In genomic region chr12:46374286-46374685, GRCh38 we compare ENCODE assay signal across 9 cellular contexts. TPM values are rescaled to one million over a fixed set of nuclear protein-coding genes. Genes with fewer than 3 reads are reported as not detected.
DNase-seq lines count a peak whose midpoint lies in the region; ATAC-seq and TF ChIP-seq lines count a peak whose summit lies in the region.
"Had no signal": no experiment of that assay in that cellular context is flagged by ENCODE, and none has a peak within 500 bp of the region (broad histone marks: within the 10 kb centered on the region; RNA-seq: fewer than 3 reads in every experiment).

No MANE protein-coding gene starts in this region.

- H3K27ac ChIP-seq in DND-41 (ENCODE audit: low read length) (peak overlapping the region; percentile 84; the same call in 1 of the 2 replicates), RWPE2 (ENCODE audit: poor library complexity, severe bottlenecking) (peak overlapping the region; percentile 96), esophagus squamous epithelium (peak overlapping the region; percentile 98), gastrocnemius medialis (peak overlapping the region; percentile 93 to 97 (median 95))

- TF ChIP-seq POLR2A in esophagus squamous epithelium (IDR thresholded peaks at IDR 0.05) (no peak), gastrocnemius medialis (IDR thresholded peaks at IDR 0.05) (no peak)

- WGBS in esophagus squamous epithelium, 2 donors = 36 to 56% methylated on average over 1 of the region's 1 CpG

- H3K4me1 ChIP-seq in DND-41 (ENCODE audit: insufficient read depth, low read length) (peaks cover 37% of the 10 kb centered on the region), RWPE2 (ENCODE audit: insufficient read depth, poor library complexity, severe bottlenecking) (peaks cover 7% of the 10 kb centered on the region), esophagus squamous epithelium (peaks cover 8 to 26% (median 9%) of the 10 kb centered on the region in 3 donors), gastrocnemius medialis (peaks cover 21 to 29% of the 10 kb centered on the region in 2 donors)

- peaks cover 35% of the 10 kb centered on the region for H3K79me2 ChIP-seq in DND-41 (ENCODE audit: insufficient read depth, low read length)

- H3K9me3 ChIP-seq in DND-41 (ENCODE audit: insufficient read depth, low read length, severe bottlenecking) (no peaks in the 10 kb centered on the region), RWPE2 (ENCODE audit: severe bottlenecking) (no peaks in the 10 kb centered on the region), esophagus squamous epithelium (no peaks in the 10 kb centered on the region), gastrocnemius medialis (no peaks in the 10 kb centered on the region)

- peak overlapping the region; percentile 86 for H3K4me2 ChIP-seq in DND-41 (ENCODE audit: insufficient read depth, low read length)

- in situ Hi-C loops in gastrocnemius medialis (cut with MboI; ENCODE audit: low sequenced_read_pairs in 4 of 4) = loop anchor here in 2 of 4 donors (25.0 kb wide), 2 partner anchors 288 to 387 kb away; partner anchors contain the start of gene SCAF11 (in 1 of the 2)

- H3K9ac ChIP-seq in DND-41 (ENCODE audit: low read depth, low read length) = no peak overlapping the region

- TF ChIP-seq CTCF in DND-41 (IDR thresholded peaks at IDR 0.05; ENCODE audit: borderline replicate concordance, extremely low read depth, low read length, poor library complexity, severe bottlenecking) = no peak
- no peak for TF ChIP-seq CTCF in RWPE2 (IDR thresholded peaks at IDR 0.05; ENCODE audit: poor library complexity, severe bottlenecking)
- TF ChIP-seq CTCF in esophagus squamous epithelium (IDR thresholded peaks at IDR 0.05) = no peak
- TF ChIP-seq CTCF in gastrocnemius medialis (IDR thresholded peaks at IDR 0.05 in 4 of 5, conservative IDR thresholded peaks at IDR 0.05 in 1 of 5) = no peak

- H3K36me3 ChIP-seq in DND-41 (ENCODE audit: insufficient read depth, low read length) (peaks cover 27% of the 10 kb centered on the region), RWPE2 (ENCODE audit: low read depth) (peaks cover 32% of the 10 kb centered on the region), esophagus squamous epithelium (peaks cover 0 to 19% (median 11%) of the 10 kb centered on the region in 3 donors), gastrocnemius medialis (peaks cover 2 to 23% of the 10 kb centered on the region in 2 donors)

- ATAC-seq in DND-41 (ENCODE audit: insufficient read depth, low read depth) (no peak), RWPE2 (ENCODE audit: low read depth) (no peak), gastrocnemius medialis (no peak), HG03439 (IDR thresholded peaks at IDR 0.05; ENCODE audit: unreplicated experiment) (no peak), GM21526 (IDR thresholded peaks at IDR 0.05; ENCODE audit: low FRiP score, unreplicated experiment) (no peak)
- ATAC-seq: left cardiac atrium had no signal

- intact Hi-C loops in esophagus squamous epithelium (cut with DNase I) = no loop called here
- intact Hi-C loops in gastrocnemius medialis (cut with DNase I; ENCODE audit: low total_unique reads) = loop anchor here (5.0 kb wide), 5 partner anchors 107 to 588 kb away; partner anchors contain the start of genes SCAF11 and SLC38A1

- DNase-seq in DND-41 (no peak), RWPE2 (ENCODE audit: low spot score) (no peak), esophagus squamous epithelium (lab: John Stamatoyannopoulos, UW) (no peak), gastrocnemius medialis (no peak), NCI-H146 (lab: John Stamatoyannopoulos, UW) (no peak), hypothalamus (lab: John Stamatoyannopoulos, UW) (no peak)

- H3K27me3 ChIP-seq in DND-41 (ENCODE audit: insufficient read depth, low read length, poor library complexity) (no peaks in the 10 kb centered on the region), RWPE2 (ENCODE audit: insufficient read depth, poor library complexity, severe bottlenecking) (no peaks in the 10 kb centered on the region), esophagus squamous epithelium (no peaks in the 10 kb centered on the region), gastrocnemius medialis (no peaks in the 10 kb centered on the region)

- no peak overlapping the region for H2AFZ ChIP-seq in DND-41 (ENCODE audit: low read depth, low read length)

- H3K4me3 ChIP-seq in DND-41 (ENCODE audit: low read depth in 1 of 2, low read length in 2 of 2) (peak overlapping the region in 1 of 2 experiments; percentile 71; a peak in 1 of 4 replicates), RWPE2 (ENCODE audit: severe bottlenecking) (no peak overlapping the region), esophagus squamous epithelium (peak overlapping the region in 3 of 4 donors; percentile 86 to 99 (median 90)), gastrocnemius medialis (peak overlapping the region in 1 of 4 donors; percentile 87)

- H4K20me1 ChIP-seq in DND-41 (ENCODE audit: insufficient read depth, low read length) = peaks cover 25% of the 10 kb centered on the region

RNA-seq across cellular contexts. Expression of gene SLC38A2, which starts 1.7 kb away (rescaled TPM):
- total RNA-seq in esophagus squamous epithelium = 100 to 1,000 TPM; 242 to 468 (median 286) TPM
- total RNA-seq in gastrocnemius medialis = 100 to 1,000 TPM; 260 to 853 (median 400) TPM
